ENCODE assay signal across 1 cellular context in genomic region chr1:182783068-182783467, GRCh38.
TF ChIP-seq lines count a peak whose summit lies in the region.

No MANE protein-coding gene starts in this region.

TF ChIP-seq in GM23338, 12 proteins besides CTCF, POLR2A, EP300 and RAD21 (continued from another document):
- TF ChIP-seq, protein P1, sequence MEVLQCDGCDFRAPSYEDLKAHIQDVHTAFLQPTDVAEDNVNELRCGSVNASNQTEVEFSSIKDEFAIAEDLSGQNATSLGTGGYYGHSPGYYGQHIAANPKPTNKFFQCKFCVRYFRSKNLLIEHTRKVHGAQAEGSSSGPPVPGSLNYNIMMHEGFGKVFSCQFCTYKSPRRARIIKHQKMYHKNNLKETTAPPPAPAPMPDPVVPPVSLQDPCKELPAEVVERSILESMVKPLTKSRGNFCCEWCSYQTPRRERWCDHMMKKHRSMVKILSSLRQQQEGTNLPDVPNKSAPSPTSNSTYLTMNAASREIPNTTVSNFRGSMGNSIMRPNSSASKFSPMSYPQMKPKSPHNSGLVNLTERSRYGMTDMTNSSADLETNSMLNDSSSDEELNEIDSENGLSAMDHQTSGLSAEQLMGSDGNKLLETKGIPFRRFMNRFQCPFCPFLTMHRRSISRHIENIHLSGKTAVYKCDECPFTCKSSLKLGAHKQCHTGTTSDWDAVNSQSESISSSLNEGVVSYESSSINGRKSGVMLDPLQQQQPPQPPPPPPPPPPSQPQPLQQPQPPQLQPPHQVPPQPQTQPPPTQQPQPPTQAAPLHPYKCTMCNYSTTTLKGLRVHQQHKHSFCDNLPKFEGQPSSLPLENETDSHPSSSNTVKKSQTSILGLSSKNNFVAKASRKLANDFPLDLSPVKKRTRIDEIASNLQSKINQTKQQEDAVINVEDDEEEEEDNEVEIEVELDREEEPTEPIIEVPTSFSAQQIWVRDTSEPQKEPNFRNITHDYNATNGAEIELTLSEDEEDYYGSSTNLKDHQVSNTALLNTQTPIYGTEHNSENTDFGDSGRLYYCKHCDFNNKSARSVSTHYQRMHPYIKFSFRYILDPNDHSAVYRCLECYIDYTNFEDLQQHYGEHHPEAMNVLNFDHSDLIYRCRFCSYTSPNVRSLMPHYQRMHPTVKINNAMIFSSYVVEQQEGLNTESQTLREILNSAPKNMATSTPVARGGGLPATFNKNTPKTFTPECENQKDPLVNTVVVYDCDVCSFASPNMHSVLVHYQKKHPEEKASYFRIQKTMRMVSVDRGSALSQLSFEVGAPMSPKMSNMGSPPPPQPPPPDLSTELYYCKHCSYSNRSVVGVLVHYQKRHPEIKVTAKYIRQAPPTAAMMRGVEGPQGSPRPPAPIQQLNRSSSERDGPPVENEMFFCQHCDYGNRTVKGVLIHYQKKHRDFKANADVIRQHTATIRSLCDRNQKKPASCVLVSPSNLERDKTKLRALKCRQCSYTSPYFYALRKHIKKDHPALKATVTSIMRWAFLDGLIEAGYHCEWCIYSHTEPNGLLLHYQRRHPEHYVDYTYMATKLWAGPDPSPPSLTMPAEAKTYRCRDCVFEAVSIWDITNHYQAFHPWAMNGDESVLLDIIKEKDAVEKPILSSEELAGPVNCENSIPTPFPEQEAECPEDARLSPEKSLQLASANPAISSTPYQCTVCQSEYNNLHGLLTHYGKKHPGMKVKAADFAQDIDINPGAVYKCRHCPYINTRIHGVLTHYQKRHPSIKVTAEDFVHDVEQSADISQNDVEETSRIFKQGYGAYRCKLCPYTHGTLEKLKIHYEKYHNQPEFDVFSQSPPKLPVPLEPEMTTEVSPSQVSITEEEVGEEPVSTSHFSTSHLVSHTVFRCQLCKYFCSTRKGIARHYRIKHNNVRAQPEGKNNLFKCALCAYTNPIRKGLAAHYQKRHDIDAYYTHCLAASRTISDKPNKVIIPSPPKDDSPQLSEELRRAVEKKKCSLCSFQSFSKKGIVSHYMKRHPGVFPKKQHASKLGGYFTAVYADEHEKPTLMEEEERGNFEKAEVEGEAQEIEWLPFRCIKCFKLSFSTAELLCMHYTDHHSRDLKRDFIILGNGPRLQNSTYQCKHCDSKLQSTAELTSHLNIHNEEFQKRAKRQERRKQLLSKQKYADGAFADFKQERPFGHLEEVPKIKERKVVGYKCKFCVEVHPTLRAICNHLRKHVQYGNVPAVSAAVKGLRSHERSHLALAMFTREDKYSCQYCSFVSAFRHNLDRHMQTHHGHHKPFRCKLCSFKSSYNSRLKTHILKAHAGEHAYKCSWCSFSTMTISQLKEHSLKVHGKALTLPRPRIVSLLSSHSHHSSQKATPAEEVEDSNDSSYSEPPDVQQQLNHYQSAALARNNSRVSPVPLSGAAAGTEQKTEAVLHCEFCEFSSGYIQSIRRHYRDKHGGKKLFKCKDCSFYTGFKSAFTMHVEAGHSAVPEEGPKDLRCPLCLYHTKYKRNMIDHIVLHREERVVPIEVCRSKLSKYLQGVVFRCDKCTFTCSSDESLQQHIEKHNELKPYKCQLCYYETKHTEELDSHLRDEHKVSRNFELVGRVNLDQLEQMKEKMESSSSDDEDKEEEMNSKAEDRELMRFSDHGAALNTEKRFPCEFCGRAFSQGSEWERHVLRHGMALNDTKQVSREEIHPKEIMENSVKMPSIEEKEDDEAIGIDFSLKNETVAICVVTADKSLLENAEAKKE (CRISPR knock-in tag; IDR thresholded peaks at IDR 0.05): no peak
- no peak for TF ChIP-seq EZH2 (IDR thresholded peaks at IDR 0.05; ENCODE audit: low read depth, unreplicated experiment)
- TF ChIP-seq STAT1 (IDR thresholded peaks at IDR 0.05; ENCODE audit: unreplicated experiment): no peak
- no peak for TF ChIP-seq JUNB (IDR thresholded peaks at IDR 0.05; ENCODE audit: unreplicated experiment)
- TF ChIP-seq POLR2AphosphoS5 (IDR thresholded peaks at IDR 0.05; ENCODE audit: low read depth): no peak
- TF ChIP-seq ZNF331 (CRISPR knock-in tag; IDR thresholded peaks at IDR 0.05; ENCODE audit: low read depth): no peak
- no peak for TF ChIP-seq ZNF114 (CRISPR knock-in tag; IDR thresholded peaks at IDR 0.05)
